10 cellular contexts compared by ENCODE assay signal in genomic region chr19:7872306-7873204, GRCh38. TPM values are rescaled to one million over a fixed set of nuclear protein-coding genes. Genes with fewer than 3 reads are reported as not detected.
A peak's percentile ranks its signal among the peaks of the same experiment; 100 is the strongest.
DNase-seq lines count a peak whose midpoint lies in the region; ATAC-seq, FAIRE-seq and TF ChIP-seq lines count a peak whose summit lies in the region.
"Had no signal": no experiment of that assay in that cellular context is flagged by ENCODE, and none has a peak within 500 bp of the region (broad histone marks: within the 10 kb centered on the region; RNA-seq: fewer than 3 reads in every experiment).

No MANE protein-coding gene starts in this region.

- DNase-seq in activated naive CD8-positive, alpha-beta T cell treated with anti-CD3 and anti-CD28 coated beads for 36 hours, result no peak
- no peak for DNase-seq in activated naive CD8-positive, alpha-beta T cell treated with anti-CD3 and anti-CD28 coated beads, Interleukin-2, amount 50 U/mL, for 24 hours
- no peak for DNase-seq in HepG2 (ENCODE audit: low spot score)
- peak; percentile 71 for DNase-seq in type B pancreatic cell (ENCODE audit: extremely low spot score, unreplicated experiment)
- no peak for DNase-seq in SW480 (ENCODE audit: low spot score)
- DNase-seq in NCI-H2196 (lab: John Stamatoyannopoulos, UW; ENCODE audit: unreplicated experiment), result no peak

- in situ Hi-C loops in HepG2 (cut with HindIII; ENCODE audit: extremely low pct_ligation_motif_present, low pct_unique_long_range_greater_than_20kb), result no loop called here

- intact Hi-C loops in HepG2 (cut with micrococcal nuclease; ENCODE audit: unreplicated experiment), result loop anchor here (10.0 kb wide), 1 partner anchor 1138 kb away; the partner anchor contains the start of genes GPR108 and TRIP10

- H3K27me3 Mint-ChIP-seq in activated naive CD8-positive, alpha-beta T cell, result no peaks in the 10 kb centered on the region
- peaks cover 47% of the 10 kb centered on the region for H3K27me3 Mint-ChIP-seq in activated naive CD8-positive, alpha-beta T cell treated with anti-CD3 and anti-CD28 coated beads for 36 hours
- H3K27me3 Mint-ChIP-seq in activated naive CD8-positive, alpha-beta T cell treated with anti-CD3 and anti-CD28 coated beads, Interleukin-2, amount 50 U/mL, for 24 hours, result peaks cover 36% of the 10 kb centered on the region
- H3K27me3 Mint-ChIP-seq in type B pancreatic cell, result peaks cover 35% of the 10 kb centered on the region

- H4K20me1 ChIP-seq in HepG2 (ENCODE audit: insufficient read depth, low read length), result no peaks in the 10 kb centered on the region; the same call in 1 of the 2 replicates

- no peak for TF ChIP-seq CTCF in HepG2 (CRISPR knock-in tag; IDR thresholded peaks at IDR 0.05)
- TF ChIP-seq CTCF in type B pancreatic cell (conservative IDR thresholded peaks at IDR 0.05), result no peak

- no peak for TF ChIP-seq EP300 in HepG2 (IDR thresholded peaks at IDR 0.05; ENCODE audit: low read depth in 2 of 2, low read length in 2 of 2)
- no peak for TF ChIP-seq EP300 in HepG2 (CRISPR knock-in tag; IDR thresholded peaks at IDR 0.05; ENCODE audit: borderline replicate concordance)

- H3K27ac Mint-ChIP-seq in activated naive CD8-positive, alpha-beta T cell, result no peak overlapping the region
- H3K27ac Mint-ChIP-seq in activated naive CD8-positive, alpha-beta T cell treated with anti-CD3 and anti-CD28 coated beads for 36 hours, result no peak overlapping the region
- H3K27ac Mint-ChIP-seq in activated naive CD8-positive, alpha-beta T cell treated with anti-CD3 and anti-CD28 coated beads, Interleukin-2, amount 50 U/mL, for 24 hours, result no peak overlapping the region
- H3K27ac Mint-ChIP-seq in type B pancreatic cell, result peak overlapping the region; percentile 95

- no peak for ATAC-seq in activated naive CD8-positive, alpha-beta T cell treated with anti-CD3 and anti-CD28 coated beads, Interleukin-2, amount 50 U/mL, for 24 hours
- ATAC-seq in HepG2, result no peak
- ATAC-seq in GM21390 (IDR thresholded peaks at IDR 0.05; ENCODE audit: unreplicated experiment), result no peak

- H3K27me3 ChIP-seq in HepG2 (ENCODE audit: control insufficient read depth in 1 of 2, insufficient read depth in 2 of 2, low read length in 2 of 2), result peaks cover 0 to 4% of the 10 kb centered on the region in 2 experiments; a peak in 1 of 5 replicates

- no peak for FAIRE-seq in HepG2 (lab: Jason Lieb, UNC)

- 61% methylated on average over 12 of the region's 47 CpGs for WGBS in HepG2 (ENCODE audit: low lambda C conversion rate)

- H3K4me3 ChIP-seq in HepG2 (replicated peaks in 1 of 3; ENCODE audit: insufficient read depth in 1 of 3, low read depth in 2 of 3, low read length in 3 of 3), result peak overlapping the region in 2 of 3 experiments; percentile 32 to 73; a peak in 3 of 6 replicates

- no TSS peak for BruUV-seq in HepG2 (replicated peaks; lab: Mats Ljungman, UMichigan)

- POLR2A ChIA-PET in HepG2 (lab: Yijun Ruan, JAX), result interaction anchor here (1.1 to 2.0 kb wide), 2 partner anchors 15 to 31 kb away, joined by 6 read pairs; partner anchors contain the start of genes LRRC8E and MAP2K7

- H3K9me3 ChIP-seq in HepG2 (ENCODE audit: low read length), result no peaks in the 10 kb centered on the region

- H3K79me2 ChIP-seq in HepG2 (ENCODE audit: insufficient read depth, low read length), result no peaks in the 10 kb centered on the region

- H3K4me1 ChIP-seq in HepG2 (ENCODE audit: insufficient read depth, low read length), result peaks cover 52% of the 10 kb centered on the region

- peak overlapping the region; percentile 17 for H3K4me3 Mint-ChIP-seq in activated naive CD8-positive, alpha-beta T cell
- no peak overlapping the region for H3K4me3 Mint-ChIP-seq in activated naive CD8-positive, alpha-beta T cell treated with anti-CD3 and anti-CD28 coated beads for 36 hours
- H3K4me3 Mint-ChIP-seq in activated naive CD8-positive, alpha-beta T cell treated with anti-CD3 and anti-CD28 coated beads, Interleukin-2, amount 50 U/mL, for 24 hours, result peak overlapping the region; percentile 27
- peak overlapping the region; percentile 84 for H3K4me3 Mint-ChIP-seq in type B pancreatic cell

- H3K27ac ChIP-seq in HepG2 (ENCODE audit: extremely low read length, insufficient read depth, low read length), result no peak overlapping the region

- CTCF ChIA-PET in HepG2 (lab: Yijun Ruan, JAX; ENCODE audit: low intra/inter-chr PET ratio, low total read pairs), result no interaction called here

- peak overlapping the region; percentile 89; the same call in 1 of the 2 replicates for H3K4me2 ChIP-seq in HepG2 (ENCODE audit: low read depth, low read length)

- no peak for TF ChIP-seq RAD21 in HepG2 (CRISPR knock-in tag; IDR thresholded peaks at IDR 0.05)

- TF ChIP-seq POLR2A in HepG2 (IDR thresholded peaks at IDR 0.05; ENCODE audit: insufficient read depth in 1 of 2, low read depth in 2 of 2, low read length in 2 of 2), result no peak

- peaks cover 26% of the 10 kb centered on the region for H3K4me1 Mint-ChIP-seq in activated naive CD8-positive, alpha-beta T cell (ENCODE audit: low read depth)
- H3K4me1 Mint-ChIP-seq in activated naive CD8-positive, alpha-beta T cell treated with anti-CD3 and anti-CD28 coated beads for 36 hours, result peaks cover 27% of the 10 kb centered on the region
- peaks cover 30% of the 10 kb centered on the region for H3K4me1 Mint-ChIP-seq in activated naive CD8-positive, alpha-beta T cell treated with anti-CD3 and anti-CD28 coated beads, Interleukin-2, amount 50 U/mL, for 24 hours
- peaks cover 13% of the 10 kb centered on the region for H3K4me1 Mint-ChIP-seq in type B pancreatic cell (ENCODE audit: unreplicated experiment)

- H3K9ac ChIP-seq in HepG2 (ENCODE audit: insufficient read depth, low read depth, low read length), result peak overlapping the region; percentile 13; the same call in 1 of the 2 replicates

- no peaks in the 10 kb centered on the region for H3K36me3 ChIP-seq in HepG2 (replicated peaks in 1 of 2; ENCODE audit: control insufficient read depth in 1 of 2, insufficient read depth in 2 of 2, low read length in 2 of 2)

- H3K36me3 Mint-ChIP-seq in activated naive CD8-positive, alpha-beta T cell, result no peaks in the 10 kb centered on the region
- H3K36me3 Mint-ChIP-seq in activated naive CD8-positive, alpha-beta T cell treated with anti-CD3 and anti-CD28 coated beads for 36 hours, result no peaks in the 10 kb centered on the region
- H3K36me3 Mint-ChIP-seq in activated naive CD8-positive, alpha-beta T cell treated with anti-CD3 and anti-CD28 coated beads, Interleukin-2, amount 50 U/mL, for 24 hours (ENCODE audit: low read depth), result no peaks in the 10 kb centered on the region
- peaks cover 4% of the 10 kb centered on the region for H3K36me3 Mint-ChIP-seq in type B pancreatic cell

- H2AFZ ChIP-seq in HepG2 (ENCODE audit: low read length), result no peak overlapping the region

- H3K9me3 Mint-ChIP-seq in activated naive CD8-positive, alpha-beta T cell (ENCODE audit: low read depth), result no peaks in the 10 kb centered on the region
- H3K9me3 Mint-ChIP-seq in activated naive CD8-positive, alpha-beta T cell treated with anti-CD3 and anti-CD28 coated beads for 36 hours, result no peaks in the 10 kb centered on the region
- H3K9me3 Mint-ChIP-seq in activated naive CD8-positive, alpha-beta T cell treated with anti-CD3 and anti-CD28 coated beads, Interleukin-2, amount 50 U/mL, for 24 hours, result no peaks in the 10 kb centered on the region
- no peaks in the 10 kb centered on the region for H3K9me3 Mint-ChIP-seq in type B pancreatic cell

RNA-seq across cellular contexts. Expression of gene PRR36, which starts 1.6 kb away (rescaled TPM):
- under 1 TPM in 1 of 2 experiments, not detected in 1; 0.10 TPM for total RNA-seq in activated naive CD8-positive, alpha-beta T cell treated with anti-CD3 and anti-CD28 coated beads for 36 hours
- total RNA-seq in HepG2 (2016; rRNA removed; fragmentation: Illumina TruSeq; extraction: Trizol), result 0.07 TPM in 2 replicates
- total RNA-seq in HepG2 (2016; cell fraction: cytosol; rRNA removed; fragmentation: Illumina TruSeq; extraction: Trizol; ENCODE audit: low read depth), result 0.30 TPM in 1 of 2 replicates, not detected in the other
- total RNA-seq in HepG2 (2016; cell fraction: insoluble cytoplasmic fraction; rRNA removed; fragmentation: Illumina TruSeq; extraction: Trizol), result 0.09 and 0.30 TPM in 2 replicates
- total RNA-seq in HepG2 (2016; cell fraction: membrane; rRNA removed; fragmentation: Illumina TruSeq; extraction: Trizol), result 0.15 and 0.17 TPM in 2 replicates
- 0.09 and 0.22 TPM in 2 replicates for total RNA-seq in HepG2 (2016; cell fraction: nucleus; rRNA removed; fragmentation: Illumina TruSeq; extraction: Trizol)
- polyA plus RNA-seq in HepG2 (2011; rRNA removed), result 0.17 TPM in 2 replicates
- polyA plus RNA-seq in HepG2 (2011; cell fraction: cytosol; rRNA removed), result 0.05 and 0.13 TPM in 2 replicates
- 0.73 and 1.3 TPM in 2 replicates for polyA plus RNA-seq in HepG2 (2011; cell fraction: nucleus; rRNA removed)
- 1.5 and 1.8 TPM in 2 replicates for polyA plus RNA-seq in HepG2 (2012)
- 0.23 and 0.25 TPM in 2 replicates for polyA plus RNA-seq in HepG2 (2016; cell fraction: cytosol; fragmentation: Illumina TruSeq; extraction: Trizol; ENCODE audit: low read depth)
- polyA plus RNA-seq in HepG2 (2016; cell fraction: insoluble cytoplasmic fraction; fragmentation: Illumina TruSeq; extraction: Trizol; ENCODE audit: low read depth), result 0.54 and 0.83 TPM in 2 replicates
- 0.34 and 0.41 TPM in 2 replicates for polyA plus RNA-seq in HepG2 (2016; cell fraction: membrane; fragmentation: Illumina TruSeq; extraction: Trizol; ENCODE audit: low read depth)
- polyA plus RNA-seq in HepG2 (2016; cell fraction: nucleus; fragmentation: Illumina TruSeq; extraction: Trizol; ENCODE audit: insufficient read depth, low read depth), result 1.3 and 1.5 TPM in 2 replicates
- 0.34 TPM in 1 of 2 replicates, not detected in the other for polyA minus RNA-seq in HepG2 (2011; rRNA and poly(A)+ RNA removed; ENCODE audit: low replicate concordance)
- 0.97 and 1.1 TPM in 2 replicates for polyA minus RNA-seq in HepG2 (2011; cell fraction: cytosol; rRNA and poly(A)+ RNA removed)
- polyA minus RNA-seq in HepG2 (2011; cell fraction: nucleus; rRNA and poly(A)+ RNA removed), result 0.25 and 0.26 TPM in 2 replicates
- 8.5 and 10.9 TPM in 2 replicates for total RNA-seq in type B pancreatic cell (ENCODE audit: low replicate concordance)
- total RNA-seq: bronchial epithelial cell, liver had no signal

RNA-seq across cellular contexts. Expression of gene LRRC8E, which starts 15.8 kb away (rescaled TPM):
- not detected for total RNA-seq in activated naive CD8-positive, alpha-beta T cell treated with anti-CD3 and anti-CD28 coated beads for 36 hours
- total RNA-seq in HepG2 (2016; rRNA removed; fragmentation: Illumina TruSeq; extraction: Trizol) (4.0 and 8.0 TPM in 2 replicates), type B pancreatic cell (ENCODE audit: low replicate concordance) (4.3 and 7.4 TPM in 2 replicates)
- 0.97 and 1.0 TPM in 2 replicates for total RNA-seq in HepG2 (2016; cell fraction: cytosol; rRNA removed; fragmentation: Illumina TruSeq; extraction: Trizol; ENCODE audit: low read depth)
- total RNA-seq in HepG2 (2016; cell fraction: insoluble cytoplasmic fraction; rRNA removed; fragmentation: Illumina TruSeq; extraction: Trizol), result 4.0 and 9.1 TPM in 2 replicates
- total RNA-seq in HepG2 (2016; cell fraction: membrane; rRNA removed; fragmentation: Illumina TruSeq; extraction: Trizol), result 2.2 and 3.4 TPM in 2 replicates
- 7.5 and 8.2 TPM in 2 replicates for total RNA-seq in HepG2 (2016; cell fraction: nucleus; rRNA removed; fragmentation: Illumina TruSeq; extraction: Trizol)
- polyA plus RNA-seq in HepG2 (2011; rRNA removed), result 10.3 and 14.6 TPM in 2 replicates
- polyA plus RNA-seq in HepG2 (2011; cell fraction: cytosol; rRNA removed), result 6.6 and 7.8 TPM in 2 replicates
- polyA plus RNA-seq in HepG2 (2011; cell fraction: nucleus; rRNA removed), result 7.6 and 8.4 TPM in 2 replicates
- polyA plus RNA-seq in HepG2 (2012), result 10.1 and 12.0 TPM in 2 replicates
- 0.41 and 0.42 TPM in 2 replicates for polyA plus RNA-seq in HepG2 (2016; cell fraction: cytosol; fragmentation: Illumina TruSeq; extraction: Trizol; ENCODE audit: low read depth)
- 2.8 and 3.6 TPM in 2 replicates for polyA plus RNA-seq in HepG2 (2016; cell fraction: insoluble cytoplasmic fraction; fragmentation: Illumina TruSeq; extraction: Trizol; ENCODE audit: low read depth)
- polyA plus RNA-seq in HepG2 (2016; cell fraction: membrane; fragmentation: Illumina TruSeq; extraction: Trizol; ENCODE audit: low read depth), result 0.65 and 1.00 TPM in 2 replicates
- 8.0 and 10.3 TPM in 2 replicates for polyA plus RNA-seq in HepG2 (2016; cell fraction: nucleus; fragmentation: Illumina TruSeq; extraction: Trizol; ENCODE audit: insufficient read depth, low read depth)
- polyA minus RNA-seq in HepG2 (2011; rRNA and poly(A)+ RNA removed; ENCODE audit: low replicate concordance), result 13.5 and 26.2 TPM in 2 replicates
- polyA minus RNA-seq in HepG2 (2011; cell fraction: cytosol; rRNA and poly(A)+ RNA removed), result 10.5 and 13.4 TPM in 2 replicates
- 5.5 and 7.0 TPM in 2 replicates for polyA minus RNA-seq in HepG2 (2011; cell fraction: nucleus; rRNA and poly(A)+ RNA removed)

RNA-seq across cellular contexts. Expression of gene MAP2K7, which starts 31.1 kb away (rescaled TPM):
- 10 to 100 TPM; 31.8 to 32.4 TPM for total RNA-seq in activated naive CD8-positive, alpha-beta T cell treated with anti-CD3 and anti-CD28 coated beads for 36 hours
- total RNA-seq in HepG2 (2016; rRNA removed; fragmentation: Illumina TruSeq; extraction: Trizol) (8.7 and 10.8 TPM in 2 replicates), type B pancreatic cell (ENCODE audit: low replicate concordance) (38.2 and 42.2 TPM in 2 replicates)
- total RNA-seq in HepG2 (2016; cell fraction: cytosol; rRNA removed; fragmentation: Illumina TruSeq; extraction: Trizol; ENCODE audit: low read depth), result 3.9 and 4.1 TPM in 2 replicates
- 7.6 and 11.7 TPM in 2 replicates for total RNA-seq in HepG2 (2016; cell fraction: insoluble cytoplasmic fraction; rRNA removed; fragmentation: Illumina TruSeq; extraction: Trizol)
- 11.5 and 13.1 TPM in 2 replicates for total RNA-seq in HepG2 (2016; cell fraction: membrane; rRNA removed; fragmentation: Illumina TruSeq; extraction: Trizol)
- total RNA-seq in HepG2 (2016; cell fraction: nucleus; rRNA removed; fragmentation: Illumina TruSeq; extraction: Trizol), result 8.3 and 8.5 TPM in 2 replicates
- polyA plus RNA-seq in HepG2 (2011; rRNA removed), result 9.0 and 14.8 TPM in 2 replicates
- 8.8 and 11.2 TPM in 2 replicates for polyA plus RNA-seq in HepG2 (2011; cell fraction: cytosol; rRNA removed)
- 42.0 and 50.6 TPM in 2 replicates for polyA plus RNA-seq in HepG2 (2011; cell fraction: nucleus; rRNA removed)
- polyA plus RNA-seq in HepG2 (2012), result 17.3 and 19.9 TPM in 2 replicates
- 3.9 and 4.4 TPM in 2 replicates for polyA plus RNA-seq in HepG2 (2016; cell fraction: cytosol; fragmentation: Illumina TruSeq; extraction: Trizol; ENCODE audit: low read depth)
- polyA plus RNA-seq in HepG2 (2016; cell fraction: insoluble cytoplasmic fraction; fragmentation: Illumina TruSeq; extraction: Trizol; ENCODE audit: low read depth), result 10.5 and 15.1 TPM in 2 replicates
- polyA plus RNA-seq in HepG2 (2016; cell fraction: membrane; fragmentation: Illumina TruSeq; extraction: Trizol; ENCODE audit: low read depth), result 8.5 and 10.6 TPM in 2 replicates
- polyA plus RNA-seq in HepG2 (2016; cell fraction: nucleus; fragmentation: Illumina TruSeq; extraction: Trizol; ENCODE audit: insufficient read depth, low read depth), result 25.7 and 31.5 TPM in 2 replicates
- polyA minus RNA-seq in HepG2 (2011; rRNA and poly(A)+ RNA removed; ENCODE audit: low replicate concordance), result 17.6 and 23.5 TPM in 2 replicates
- 10.0 and 13.0 TPM in 2 replicates for polyA minus RNA-seq in HepG2 (2011; cell fraction: cytosol; rRNA and poly(A)+ RNA removed)
- 11.2 and 11.7 TPM in 2 replicates for polyA minus RNA-seq in HepG2 (2011; cell fraction: nucleus; rRNA and poly(A)+ RNA removed)

RNA-seq across cellular contexts. Expression of gene TGFBR3L, which starts 42.1 kb away (rescaled TPM):
- total RNA-seq in activated naive CD8-positive, alpha-beta T cell treated with anti-CD3 and anti-CD28 coated beads for 36 hours, result 1 to 10 TPM; 2.1 to 3.2 TPM
- total RNA-seq in HepG2 (2016; rRNA removed; fragmentation: Illumina TruSeq; extraction: Trizol) (0.83 and 1.0 TPM in 2 replicates), type B pancreatic cell (ENCODE audit: low replicate concordance) (1.1 and 2.4 TPM in 2 replicates)
- 3.2 and 3.7 TPM in 2 replicates for total RNA-seq in HepG2 (2016; cell fraction: cytosol; rRNA removed; fragmentation: Illumina TruSeq; extraction: Trizol; ENCODE audit: low read depth)
- total RNA-seq in HepG2 (2016; cell fraction: insoluble cytoplasmic fraction; rRNA removed; fragmentation: Illumina TruSeq; extraction: Trizol), result 0.56 and 1.1 TPM in 2 replicates
- total RNA-seq in HepG2 (2016; cell fraction: membrane; rRNA removed; fragmentation: Illumina TruSeq; extraction: Trizol), result 1.6 and 2.1 TPM in 2 replicates
- total RNA-seq in HepG2 (2016; cell fraction: nucleus; rRNA removed; fragmentation: Illumina TruSeq; extraction: Trizol), result 0.81 TPM in 1 of 2 replicates, not detected in the other
- 0.14 and 0.20 TPM in 2 replicates for polyA plus RNA-seq in HepG2 (2011; rRNA removed)
- 0.25 and 0.55 TPM in 2 replicates for polyA plus RNA-seq in HepG2 (2011; cell fraction: cytosol; rRNA removed)
- 1.0 and 1.6 TPM in 2 replicates for polyA plus RNA-seq in HepG2 (2011; cell fraction: nucleus; rRNA removed)
- 0.25 and 0.69 TPM in 2 replicates for polyA plus RNA-seq in HepG2 (2012)
- polyA plus RNA-seq in HepG2 (2016; cell fraction: cytosol; fragmentation: Illumina TruSeq; extraction: Trizol; ENCODE audit: low read depth), result 7.2 and 8.1 TPM in 2 replicates
- 0.49 and 1.4 TPM in 2 replicates for polyA plus RNA-seq in HepG2 (2016; cell fraction: insoluble cytoplasmic fraction; fragmentation: Illumina TruSeq; extraction: Trizol; ENCODE audit: low read depth)
- 4.1 and 4.2 TPM in 2 replicates for polyA plus RNA-seq in HepG2 (2016; cell fraction: membrane; fragmentation: Illumina TruSeq; extraction: Trizol; ENCODE audit: low read depth)
- polyA plus RNA-seq in HepG2 (2016; cell fraction: nucleus; fragmentation: Illumina TruSeq; extraction: Trizol; ENCODE audit: insufficient read depth, low read depth), result 0.90 and 1.3 TPM in 2 replicates
- 0.30 and 1.5 TPM in 2 replicates for polyA minus RNA-seq in HepG2 (2011; rRNA and poly(A)+ RNA removed; ENCODE audit: low replicate concordance)
- not detected in 2 replicates for polyA minus RNA-seq in HepG2 (2011; cell fraction: cytosol; rRNA and poly(A)+ RNA removed)
- polyA minus RNA-seq in HepG2 (2011; cell fraction: nucleus; rRNA and poly(A)+ RNA removed), result not detected in 2 replicates

RNA-seq across cellular contexts. Expression of gene EVI5L, which starts 42.5 kb away (rescaled TPM):
- total RNA-seq in activated naive CD8-positive, alpha-beta T cell treated with anti-CD3 and anti-CD28 coated beads for 36 hours, result 1 to 10 TPM; 4.8 TPM
- total RNA-seq in HepG2 (2016; rRNA removed; fragmentation: Illumina TruSeq; extraction: Trizol) (1.3 and 1.7 TPM in 2 replicates), type B pancreatic cell (ENCODE audit: low replicate concordance) (11.7 and 19.0 TPM in 2 replicates)
- 0.61 and 0.62 TPM in 2 replicates for total RNA-seq in HepG2 (2016; cell fraction: cytosol; rRNA removed; fragmentation: Illumina TruSeq; extraction: Trizol; ENCODE audit: low read depth)
- total RNA-seq in HepG2 (2016; cell fraction: insoluble cytoplasmic fraction; rRNA removed; fragmentation: Illumina TruSeq; extraction: Trizol), result 1.1 and 1.6 TPM in 2 replicates
- total RNA-seq in HepG2 (2016; cell fraction: membrane; rRNA removed; fragmentation: Illumina TruSeq; extraction: Trizol), result 1.6 and 1.7 TPM in 2 replicates
- total RNA-seq in HepG2 (2016; cell fraction: nucleus; rRNA removed; fragmentation: Illumina TruSeq; extraction: Trizol), result 1.2 and 1.7 TPM in 2 replicates
- 2.4 and 3.1 TPM in 2 replicates for polyA plus RNA-seq in HepG2 (2011; rRNA removed)
- 2.1 and 2.9 TPM in 2 replicates for polyA plus RNA-seq in HepG2 (2011; cell fraction: cytosol; rRNA removed)
- polyA plus RNA-seq in HepG2 (2011; cell fraction: nucleus; rRNA removed), result 8.0 and 8.2 TPM in 2 replicates
- 3.2 TPM in 2 replicates for polyA plus RNA-seq in HepG2 (2012)
- 0.58 and 0.84 TPM in 2 replicates for polyA plus RNA-seq in HepG2 (2016; cell fraction: cytosol; fragmentation: Illumina TruSeq; extraction: Trizol; ENCODE audit: low read depth)
- 1.7 and 2.0 TPM in 2 replicates for polyA plus RNA-seq in HepG2 (2016; cell fraction: insoluble cytoplasmic fraction; fragmentation: Illumina TruSeq; extraction: Trizol; ENCODE audit: low read depth)
- polyA plus RNA-seq in HepG2 (2016; cell fraction: membrane; fragmentation: Illumina TruSeq; extraction: Trizol; ENCODE audit: low read depth), result 1.4 and 1.6 TPM in 2 replicates
- 3.6 and 4.8 TPM in 2 replicates for polyA plus RNA-seq in HepG2 (2016; cell fraction: nucleus; fragmentation: Illumina TruSeq; extraction: Trizol; ENCODE audit: insufficient read depth, low read depth)
- polyA minus RNA-seq in HepG2 (2011; rRNA and poly(A)+ RNA removed; ENCODE audit: low replicate concordance), result 6.3 and 14.8 TPM in 2 replicates
- polyA minus RNA-seq in HepG2 (2011; cell fraction: cytosol; rRNA and poly(A)+ RNA removed), result 1.1 and 1.3 TPM in 2 replicates
- polyA minus RNA-seq in HepG2 (2011; cell fraction: nucleus; rRNA and poly(A)+ RNA removed), result 1.9 and 2.9 TPM in 2 replicates
